ENCODE assay signal across 20 cellular contexts in genomic region chr10:31413325-31413724, GRCh38.
A peak's percentile ranks its signal among the peaks of the same experiment; 100 is the strongest.
DNase-seq lines count a peak whose midpoint lies in the region; ATAC-seq lines count a peak whose summit lies in the region.
"Had no signal": no experiment of that assay in that cellular context is flagged by ENCODE, and none has a peak within 500 bp of the region (broad histone marks: within the 10 kb centered on the region; RNA-seq: fewer than 3 reads in every experiment).

No MANE protein-coding gene starts in this region.

- DNase-seq in A172 (ENCODE audit: low spot score) (peak; percentile 55), RPMI7951 (ENCODE audit: low read depth) (peak; percentile 80), fibroblast of peridontal ligament (ENCODE audit: extremely low read depth) (peak; percentile 15), hepatic stellate cell (ENCODE audit: low spot score) (no peak), left ventricle myocardium superior (no peak), SK-N-DZ (ENCODE audit: low spot score) (no peak)
- DNase-seq in stimulated activated naive CD4-positive, alpha-beta T cell treated with Interleukin-2 at 50 U/mL for 16 hours (lab: John Stamatoyannopoulos, UW): no peak
- DNase-seq: 8988T; activated CD4-positive, alpha-beta memory T cell treated with anti-CD3 and anti-CD28 coated beads, Interleukin-2, amount 10 ng/mL, durations not matched to agents 7 days and 5 days; activated naive CD8-positive, alpha-beta T cell treated with anti-CD3 and anti-CD28 coated beads, Interleukin-2, amount 50 U/mL, for 24 hours; activated T-cell treated with anti-CD3 and anti-CD28 coated beads, Interleukin-2, amount 50 U/mL, for 72 hours; DMS79; endodermal cell; lower lobe of right lung; naive thymus-derived CD4-positive, alpha-beta T cell; NCI-H2081; NCI-H526 treated with DMSO at 0.1 percent for 48 hours; posterior cingulate gyrus; small intestine had no signal

- ATAC-seq in GM18870 (IDR thresholded peaks at IDR 0.05; ENCODE audit: unreplicated experiment) (peak; percentile 60), left ventricle myocardium superior (no peak)
- ATAC-seq: activated naive CD8-positive, alpha-beta T cell treated with anti-CD3 and anti-CD28 coated beads, Interleukin-2, amount 50 U/mL, for 24 hours; activated T-cell treated with anti-CD3 and anti-CD28 coated beads, Interleukin-2, amount 50 U/mL, for 72 hours; lower lobe of right lung; naive thymus-derived CD4-positive, alpha-beta T cell had no signal

- intact Hi-C loops in left ventricle myocardium superior (cut with micrococcal nuclease): no loop called here

Comparison
In these comparisons a context has a peak if more than half of its experiments do, and no peak if none do; other contexts are left out.
1. DNase-seq: peak in A172 (single experiment), RPMI7951 (single experiment) and fibroblast of peridontal ligament (single experiment); none in hepatic stellate cell (single experiment), stimulated activated naive CD4-positive, alpha-beta T cell treated with Interleukin-2 at 50 U/mL for 16 hours (single experiment), left ventricle myocardium superior (single experiment) and SK-N-DZ (single experiment).